ENCODE assay signal across 11 cellular contexts in genomic region chr16:11370084-11370931, GRCh38. TPM values are rescaled to one million over a fixed set of nuclear protein-coding genes. Genes with fewer than 3 reads are reported as not detected.
A peak's percentile ranks its signal among the peaks of the same experiment; 100 is the strongest.
DNase-seq lines count a peak whose midpoint lies in the region; ATAC-seq and TF ChIP-seq lines count a peak whose summit lies in the region.
"Had no signal": no experiment of that assay in that cellular context is flagged by ENCODE, and none has a peak within 500 bp of the region (broad histone marks: within the 10 kb centered on the region; RNA-seq: fewer than 3 reads in every experiment).

No MANE protein-coding gene starts in this region.

- H3K4me1 Mint-ChIP-seq in activated CD8-positive, alpha-beta memory T cell treated with anti-CD3 and anti-CD28 coated beads, Interleukin-2, amount 10 ng/mL, durations not matched to agents 7 days and 5 days = peaks cover 6% of the 10 kb centered on the region

- no peaks in the 10 kb centered on the region for H3K36me3 Mint-ChIP-seq in activated CD8-positive, alpha-beta memory T cell treated with anti-CD3 and anti-CD28 coated beads, Interleukin-2, amount 10 ng/mL, durations not matched to agents 7 days and 5 days

- H3K4me3 ChIP-seq in AG10803 (ENCODE audit: low read length) = no peak overlapping the region
- H3K4me3 ChIP-seq: GM23248 had no signal

- peak; percentile 69 for ATAC-seq in GM18907 (IDR thresholded peaks at IDR 0.05; ENCODE audit: unreplicated experiment)
- no peak for ATAC-seq in HG02642 (IDR thresholded peaks at IDR 0.05; ENCODE audit: poor library complexity, unreplicated experiment)
- no peak for ATAC-seq in activated CD8-positive, alpha-beta memory T cell treated with anti-CD3 and anti-CD28 coated beads, Interleukin-2, amount 10 ng/mL, durations not matched to agents 7 days and 5 days

- no peak overlapping the region for H3K4me3 Mint-ChIP-seq in activated CD8-positive, alpha-beta memory T cell treated with anti-CD3 and anti-CD28 coated beads, Interleukin-2, amount 10 ng/mL, durations not matched to agents 7 days and 5 days
- H3K4me3 Mint-ChIP-seq: neural crest cell had no signal

- CTCF ChIA-PET in activated CD8-positive, alpha-beta memory T cell treated with anti-CD3 and anti-CD28 coated beads, Interleukin-2, amount 10 ng/mL, durations not matched to agents 7 days and 5 days (lab: Charles Lee) = interaction anchor here (0.7 to 3.9 kb wide), 8 partner anchors 9 to 416 kb away, joined by 3 to 28 read pairs (median 4); partner anchors contain the start of gene TNP2

- H3K27me3 Mint-ChIP-seq in activated CD8-positive, alpha-beta memory T cell treated with anti-CD3 and anti-CD28 coated beads, Interleukin-2, amount 10 ng/mL, durations not matched to agents 7 days and 5 days = peaks cover 21% of the 10 kb centered on the region

- DNase-seq in AG10803 (ENCODE audit: low read depth) (peak; percentile 11), MV-4-11 (lab: John Stamatoyannopoulos, UW) (peak; percentile 83), glomerular visceral epithelial cell (ENCODE audit: extremely low spot score) (peak; percentile 63), NCI-H82 treated with DMSO at 0.1 percent for 48 hours (lab: John Stamatoyannopoulos, UW; ENCODE audit: unreplicated experiment) (no peak), NCI-H1105 (lab: John Stamatoyannopoulos, UW) (no peak)
- DNase-seq in activated CD8-positive, alpha-beta memory T cell treated with anti-CD3 and anti-CD28 coated beads, Interleukin-2, amount 10 ng/mL, durations not matched to agents 7 days and 5 days = no peak
- DNase-seq: GM23248, NCI-H2107 had no signal

- no peaks in the 10 kb centered on the region for H3K9me3 Mint-ChIP-seq in activated CD8-positive, alpha-beta memory T cell treated with anti-CD3 and anti-CD28 coated beads, Interleukin-2, amount 10 ng/mL, durations not matched to agents 7 days and 5 days (ENCODE audit: low read depth)
- H3K9me3 Mint-ChIP-seq: neural crest cell had no signal

- no peak for TF ChIP-seq CTCF in AG10803 (conservative IDR thresholded peaks at IDR 0.05; ENCODE audit: low read length)

- H3K27ac Mint-ChIP-seq in activated CD8-positive, alpha-beta memory T cell treated with anti-CD3 and anti-CD28 coated beads, Interleukin-2, amount 10 ng/mL, durations not matched to agents 7 days and 5 days = no peak overlapping the region

RNA-seq across cellular contexts. Expression of gene RMI2, which starts 25.0 kb away (rescaled TPM):
- 10 to 100 TPM; 65.9 to 70.4 TPM for total RNA-seq in activated CD8-positive, alpha-beta memory T cell treated with anti-CD3 and anti-CD28 coated beads, Interleukin-2, amount 10 ng/mL, durations not matched to agents 7 days and 5 days

Comparison
In these comparisons a context has a peak if more than half of its experiments do, and no peak if none do; other contexts are left out.
1. DNase-seq: peak in AG10803 (single experiment), MV-4-11 (single experiment) and glomerular visceral epithelial cell (single experiment); none in NCI-H82 treated with DMSO at 0.1 percent for 48 hours (single experiment), NCI-H1105 (single experiment) and activated CD8-positive, alpha-beta memory T cell treated with anti-CD3 and anti-CD28 coated beads, Interleukin-2, amount 10 ng/mL, durations not matched to agents 7 days and 5 days (single experiment).